9 cellular contexts compared by ENCODE assay signal in the genomic region with DNA sequence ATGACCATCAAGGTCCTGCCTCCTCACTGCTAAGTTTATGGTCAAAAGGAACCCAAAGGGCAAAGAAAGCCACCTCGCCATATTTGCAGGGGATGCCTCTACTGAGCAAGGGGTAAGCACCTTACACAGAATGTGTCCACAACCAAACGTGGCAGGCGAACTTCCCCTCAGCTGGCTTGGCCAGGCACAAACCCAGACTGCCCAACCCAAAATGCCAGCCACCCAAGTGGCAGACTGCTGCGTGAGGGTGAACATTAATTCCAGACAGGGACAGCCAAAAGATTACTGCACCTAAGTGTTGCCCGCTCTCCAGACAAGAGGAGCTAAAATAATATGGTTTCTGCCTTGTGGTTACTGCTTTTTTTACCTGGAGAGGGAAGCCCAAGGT. TPM values are rescaled to one million over a fixed set of nuclear protein-coding genes. Genes with fewer than 3 reads are reported as not detected.
DNase-seq lines count a peak whose midpoint lies in the region; ATAC-seq, FAIRE-seq and TF ChIP-seq lines count a peak whose summit lies in the region.
"Had no signal": no experiment of that assay in that cellular context is flagged by ENCODE, and none has a peak within 500 bp of the region (broad histone marks: within the 10 kb centered on the region; RNA-seq: fewer than 3 reads in every experiment).

No MANE protein-coding gene starts in this region.

- H3K36me3 ChIP-seq in SK-N-SH (replicated peaks in 1 of 2; ENCODE audit: control insufficient read depth in 1 of 2, insufficient read depth in 2 of 2, low read length in 1 of 2) (peaks cover 5 to 11% of the 10 kb centered on the region in 2 experiments), colonic mucosa (no peaks in the 10 kb centered on the region)
- H3K36me3 ChIP-seq: MG63 had no signal

- no peaks in the 10 kb centered on the region for H3K36me3 Mint-ChIP-seq in glutamatergic neuron (ENCODE audit: unreplicated experiment)
- H3K36me3 Mint-ChIP-seq in nephron progenitor cell (ENCODE audit: low read depth): peaks cover 21% of the 10 kb centered on the region

- peaks cover 63% of the 10 kb centered on the region for H4K20me1 ChIP-seq in SK-N-SH (ENCODE audit: insufficient read depth)

- peaks cover 3% of the 10 kb centered on the region for H3K27me3 Mint-ChIP-seq in glutamatergic neuron (ENCODE audit: unreplicated experiment)
- H3K27me3 Mint-ChIP-seq in nephron progenitor cell (ENCODE audit: low read depth, poor library complexity): peaks cover 5% of the 10 kb centered on the region

- TF ChIP-seq EP300 in SK-N-SH (IDR thresholded peaks at IDR 0.05; ENCODE audit: borderline replicate concordance in 1 of 2, low read depth in 1 of 2, low read length in 1 of 2): no peak

- H3K27ac ChIP-seq in SK-N-SH (ENCODE audit: low read depth in 2 of 2, low read length in 1 of 2): peak overlapping the region; percentile 58 to 67; a peak in 3 of 4 replicates
- no peak overlapping the region for H3K27ac ChIP-seq in colonic mucosa

- H3K4me3 ChIP-seq in SK-N-SH (ENCODE audit: low read depth in 2 of 2, low read length in 1 of 2) (no peak overlapping the region), colonic mucosa (no peak overlapping the region)
- H3K4me3 ChIP-seq: MG63 had no signal

- H3K9me3 Mint-ChIP-seq in glutamatergic neuron (ENCODE audit: unreplicated experiment) (no peaks in the 10 kb centered on the region), nephron progenitor cell (no peaks in the 10 kb centered on the region)
- H3K9me3 Mint-ChIP-seq: activated B cell treated with CpG ODN at 0.5 μM for 24 hours had no signal

- TF ChIP-seq CTCF in SK-N-SH (IDR thresholded peaks at IDR 0.05) (no peak), glutamatergic neuron (IDR thresholded peaks at IDR 0.05; ENCODE audit: partially characterized antibody, unreplicated experiment) (no peak), nephron progenitor cell (IDR thresholded peaks at IDR 0.05) (no peak), colonic mucosa (IDR thresholded peaks at IDR 0.05) (no peak)

- peaks cover 30% of the 10 kb centered on the region for H3K4me1 Mint-ChIP-seq in glutamatergic neuron (ENCODE audit: low read depth, unreplicated experiment)
- H3K4me1 Mint-ChIP-seq in nephron progenitor cell: peaks cover 54% of the 10 kb centered on the region
- H3K4me1 Mint-ChIP-seq: activated B cell treated with CpG ODN at 0.5 μM for 24 hours had no signal

- H3K9me3 ChIP-seq in SK-N-SH: no peaks in the 10 kb centered on the region
- H3K9me3 ChIP-seq in colonic mucosa: no peaks in the 10 kb centered on the region
- H3K9me3 ChIP-seq: MG63 had no signal

- H3K9me2 ChIP-seq in SK-N-SH: no peaks in the 10 kb centered on the region

- H3K4me3 Mint-ChIP-seq in glutamatergic neuron (ENCODE audit: unreplicated experiment) (peak overlapping the region; percentile 14), nephron progenitor cell (no peak overlapping the region)
- H3K4me3 Mint-ChIP-seq: activated B cell treated with CpG ODN at 0.5 μM for 24 hours had no signal

- WGBS in SK-N-SH (ENCODE audit: low lambda C conversion rate): 72% methylated on average over 4 of the region's 5 CpGs

- H3K9ac ChIP-seq in SK-N-SH (0 out of 2 replicates have a peak overlapping the region, but pooled peaks have one; percentile 21), colonic mucosa (ENCODE audit: low read depth in 2 of 2, low read length in 2 of 2) (no peak overlapping the region)

- H3K27ac Mint-ChIP-seq in glutamatergic neuron (ENCODE audit: unreplicated experiment) (no peak overlapping the region), nephron progenitor cell (peak overlapping the region; percentile 45)
- H3K27ac Mint-ChIP-seq: activated B cell treated with CpG ODN at 0.5 μM for 24 hours had no signal

- intact Hi-C loops in colonic mucosa (cut with DNase I): no loop called here

- TF ChIP-seq RAD21 in SK-N-SH (IDR thresholded peaks at IDR 0.05; ENCODE audit: low read length): no peak

- DNase-seq in SK-N-SH (no peak), glutamatergic neuron (no peak), nephron progenitor cell (no peak), urothelium cell line (ENCODE audit: low spot score) (no peak), colonic mucosa (no peak)
- DNase-seq: activated B cell treated with CpG ODN at 0.5 μM for 24 hours had no signal

- no peaks in the 10 kb centered on the region for H3K27me3 ChIP-seq in SK-N-SH (ENCODE audit: insufficient read depth)
- no peaks in the 10 kb centered on the region for H3K27me3 ChIP-seq in colonic mucosa
- H3K27me3 ChIP-seq: MG63 had no signal

- H3K4me2 ChIP-seq in SK-N-SH: peak overlapping the region; percentile 72

- H3F3A ChIP-seq in SK-N-SH (replicated peaks; ENCODE audit: insufficient read depth): peaks cover 7% of the 10 kb centered on the region

- 0 out of 2 replicates have a peak overlapping the region, but pooled peaks have one; percentile 26 for H2AFZ ChIP-seq in SK-N-SH (ENCODE audit: low read depth)

- ATAC-seq in HG03342 (IDR thresholded peaks at IDR 0.05; ENCODE audit: unreplicated experiment) (no peak), HG03039 (IDR thresholded peaks at IDR 0.05; ENCODE audit: unreplicated experiment) (no peak)

- H3K4me1 ChIP-seq in SK-N-SH (ENCODE audit: control insufficient read depth in 1 of 2, insufficient read depth in 2 of 2, low read depth in 1 of 2, low read length in 1 of 2) (peaks cover 19 to 28% of the 10 kb centered on the region in 2 experiments), colonic mucosa (peaks cover 9% of the 10 kb centered on the region)

- H3K79me2 ChIP-seq in SK-N-SH (ENCODE audit: insufficient read depth): peaks cover 94% of the 10 kb centered on the region

- peak; percentile 82 for FAIRE-seq in urothelium cell line (lab: Jason Lieb, UNC)

- CTCF ChIA-PET in SK-N-SH (lab: Yijun Ruan, JAX): interaction anchor here (0.7 to 9.0 kb wide), 9 partner anchors 9 to 43 kb away, joined by 3 to 63 read pairs (median 12); a partner anchor contains a TSS

- POLR2A ChIA-PET in SK-N-SH (lab: Yijun Ruan, JAX): interaction anchor here (1.6 kb wide), 1 partner anchor 16 kb away, joined by 7 read pairs; a partner anchor contains a TSS

TF ChIP-seq in SK-N-SH, 30 proteins besides CTCF, POLR2A, EP300 and RAD21:
- TF ChIP-seq, protein P1, sequence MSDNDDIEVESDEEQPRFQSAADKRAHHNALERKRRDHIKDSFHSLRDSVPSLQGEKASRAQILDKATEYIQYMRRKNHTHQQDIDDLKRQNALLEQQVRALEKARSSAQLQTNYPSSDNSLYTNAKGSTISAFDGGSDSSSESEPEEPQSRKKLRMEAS (IDR thresholded peaks at IDR 0.05; ENCODE audit: low read depth): no peak
- TF ChIP-seq NFIC (IDR thresholded peaks at IDR 0.05; ENCODE audit: borderline replicate concordance) (no peak), MEF2A (IDR thresholded peaks at IDR 0.05; ENCODE audit: borderline replicate concordance, low read depth) (no peak), POLR2AphosphoS5 (IDR thresholded peaks at IDR 0.05; ENCODE audit: low read depth, low read length) (no peak)

RNA-seq across cellular contexts. Expression of a gene that starts 16.0 kb away (rescaled TPM):
- polyA plus RNA-seq in SK-N-SH (2012; rRNA removed): 3.4 and 4.1 TPM in 2 replicates
- 4.6 and 4.8 TPM in 2 replicates for polyA plus RNA-seq in SK-N-SH (2012; cell fraction: cytosol; rRNA removed)
- 5.4 and 7.5 TPM in 2 replicates for polyA plus RNA-seq in SK-N-SH (2012; cell fraction: nucleus; rRNA removed)
- total RNA-seq in glutamatergic neuron (ENCODE audit: unreplicated experiment) (41.9 TPM), colonic mucosa (1 to 10 TPM; 2.1 to 3.2 TPM)

Comparison
In these comparisons a context has a peak if more than half of its experiments do, and no peak if none do; other contexts are left out.
1. RNA of a gene that starts 16.0 kb away (total RNA-seq): 41.9 TPM in glutamatergic neuron (single experiment); 2.1 to 3.2 TPM in colonic mucosa; every median in the first group is over 10 times any median in the second.